25 cellular contexts compared by ENCODE assay signal in genomic region chr15:61119556-61119955, GRCh38.
"Had no signal": no experiment of that assay in that cellular context is flagged by ENCODE, and none has a peak within 500 bp of the region (broad histone marks: within the 10 kb centered on the region; RNA-seq: fewer than 3 reads in every experiment).

No MANE protein-coding gene starts in this region.

- H3K4me1 ChIP-seq: pancreas, prostate gland, testis, uterus had no signal

- H3K4me3 ChIP-seq: mucosa of descending colon, pancreas, prostate gland, testis, transverse colon, uterus had no signal

- H3K27ac ChIP-seq: pancreas, prostate gland, testis, transverse colon, uterus, WERI-Rb-1 had no signal

- DNase-seq: activated CD4-positive, alpha-beta memory T cell treated with anti-CD3 and anti-CD28 coated beads for 36 hours; activated CD4-positive, alpha-beta T cell treated with anti-CD3 and anti-CD28 coated beads, Interleukin-2, amount 10 ng/mL, durations not matched to agents 24 days and 14 days; activated CD4-positive, CD25-positive, alpha-beta regulatory T cell treated with anti-CD3 and anti-CD28 coated beads, Interleukin-2, amount 50 U/mL, for 72 hours; activated CD8-positive, alpha-beta memory T cell treated with anti-CD3 and anti-CD28 coated beads, Interleukin-2, amount 50 U/mL, for 4 hours; activated gamma-delta T cell treated with Interleukin-2 at 50 U/mL for 16 hours; activated naive CD4-positive, alpha-beta T cell treated with anti-CD3 and anti-CD28 coated beads, Interleukin-2, amount 50 U/mL, for 16 hours; activated T-cell treated with anti-CD3 and anti-CD28 coated beads, Interleukin-2, amount 50 U/mL, for 1 hour; caudate nucleus; cortex of kidney; effector memory CD8-positive, alpha-beta T cell; foreskin melanocyte; left ventricle myocardium superior; mucosa of descending colon; naive thymus-derived CD4-positive, alpha-beta T cell; pancreas; stimulated activated CD4-positive, alpha-beta T cell treated with anti-CD3 and anti-CD28 coated beads, Interleukin-15, amount 100 ng/mL, for 24 hours; stimulated activated naive CD4-positive, alpha-beta T cell treated with Interleukin-2 at 50 U/mL for 16 hours; T-helper 17 cell; T1000; testis; transverse colon; uterus; WERI-Rb-1 had no signal

- ATAC-seq: effector memory CD8-positive, alpha-beta T cell; left ventricle myocardium superior; mucosa of descending colon; naive thymus-derived CD4-positive, alpha-beta T cell; pancreas; sciatic nerve; T-helper 17 cell had no signal

- H3K27me3 ChIP-seq: pancreas, testis, transverse colon, uterus had no signal

- H3K36me3 ChIP-seq: pancreas, prostate gland, transverse colon, uterus, WERI-Rb-1 had no signal

- H3K9me3 ChIP-seq: mucosa of descending colon, pancreas, prostate gland, testis, transverse colon, uterus had no signal
